Comparison of ENCODE assay signal across 28 cellular contexts in genomic region chr1:162384116-162384515, GRCh38. TPM values are rescaled to one million over a fixed set of nuclear protein-coding genes. Genes with fewer than 3 reads are reported as not detected.
"Had no signal": no experiment of that assay in that cellular context is flagged by ENCODE, and none has a peak within 500 bp of the region (broad histone marks: within the 10 kb centered on the region; RNA-seq: fewer than 3 reads in every experiment).

No MANE protein-coding gene starts in this region.

- H3K36me3 Mint-ChIP-seq: activated CD4-positive, alpha-beta memory T cell treated with anti-CD3 and anti-CD28 coated beads for 36 hours; activated naive CD4-positive, alpha-beta T cell treated with anti-CD3 and anti-CD28 coated beads, Interleukin-2, amount 50 U/mL, for 24 hours; memory B cell; stimulated activated naive B cell treated with anti-CD40 and anti-IgM and Interleukin-4, amounts not matched to agents 10 μg/mL and 1 μg/mL and 100 μg/mL, for 72 hours had no signal

- H3K27me3 Mint-ChIP-seq: activated naive CD4-positive, alpha-beta T cell treated with anti-CD3 and anti-CD28 coated beads, Interleukin-2, amount 50 U/mL, for 24 hours; progenitor cell of endocrine pancreas had no signal

- H3K27me3 ChIP-seq: body of pancreas, esophagus muscularis mucosa, transverse colon, uterus had no signal

- H3K9me3 Mint-ChIP-seq: activated CD4-positive, alpha-beta memory T cell treated with anti-CD3 and anti-CD28 coated beads for 36 hours; activated naive CD4-positive, alpha-beta T cell treated with anti-CD3 and anti-CD28 coated beads, Interleukin-2, amount 50 U/mL, for 24 hours; memory B cell; stimulated activated naive B cell treated with anti-CD40 and anti-IgM and Interleukin-4, amounts not matched to agents 10 μg/mL and 1 μg/mL and 100 μg/mL, for 72 hours had no signal

- H3K27ac ChIP-seq: body of pancreas, esophagus muscularis mucosa, uterus had no signal

- H3K27ac Mint-ChIP-seq: activated CD4-positive, alpha-beta memory T cell treated with anti-CD3 and anti-CD28 coated beads for 36 hours; activated naive CD4-positive, alpha-beta T cell treated with anti-CD3 and anti-CD28 coated beads, Interleukin-2, amount 50 U/mL, for 24 hours; memory B cell; progenitor cell of endocrine pancreas; stimulated activated naive B cell treated with anti-CD40 and anti-IgM and Interleukin-4, amounts not matched to agents 10 μg/mL and 1 μg/mL and 100 μg/mL, for 72 hours had no signal

- H3K4me1 Mint-ChIP-seq: memory B cell had no signal

- H3K4me1 ChIP-seq: body of pancreas, esophagus muscularis mucosa, uterus had no signal

- H3K4me3 Mint-ChIP-seq: activated CD4-positive, alpha-beta memory T cell treated with anti-CD3 and anti-CD28 coated beads for 36 hours; activated naive CD4-positive, alpha-beta T cell treated with anti-CD3 and anti-CD28 coated beads, Interleukin-2, amount 50 U/mL, for 24 hours; memory B cell; stimulated activated naive B cell treated with anti-CD40 and anti-IgM and Interleukin-4, amounts not matched to agents 10 μg/mL and 1 μg/mL and 100 μg/mL, for 72 hours had no signal

- H3K36me3 ChIP-seq: transverse colon, uterus had no signal

- H3K4me3 ChIP-seq: body of pancreas, esophagus muscularis mucosa, transverse colon, uterus had no signal

- DNase-seq: activated CD4-positive, alpha-beta memory T cell treated with anti-CD3 and anti-CD28 coated beads for 36 hours; activated CD4-positive, alpha-beta T cell treated with anti-CD3 and anti-CD28 coated beads for 48 hours; activated gamma-delta T cell; activated T-cell treated with anti-CD3 and anti-CD28 coated beads for 4 hours; anterior cingulate cortex; body of pancreas; caudate nucleus; dermis blood vessel endothelial cell; effector memory CD4-positive, alpha-beta T cell; hippocampal formation; left colon; stimulated activated CD4-positive, alpha-beta T cell treated with anti-CD3 and anti-CD28 coated beads, Interleukin-2, amount 100 ng/mL, for 48 hours; stimulated activated CD8-positive, alpha-beta memory T cell treated with anti-CD3 and anti-CD28 coated beads, Interleukin-4, amount 100 ng/mL, for 48 hours; stimulated activated naive B cell treated with anti-CD40 and anti-IgM and Interleukin-4, amounts not matched to agents 10 μg/mL and 1 μg/mL and 100 μg/mL, for 72 hours; transverse colon; uterus had no signal

- H3K9me3 ChIP-seq: body of pancreas, esophagus muscularis mucosa, transverse colon, uterus had no signal

- FAIRE-seq: frontal cortex had no signal

RNA-seq across cellular contexts. Expression of gene C1orf226, which starts 2.6 kb away (rescaled TPM):
- total RNA-seq: mononuclear cell; T-helper 2 cell treated with Interferon-gamma antibody and Interleukin-4, amounts not matched to agents 100 ng/mL and 5 ng/mL, for 36 hours had no signal

RNA-seq across cellular contexts. Expression of gene SPATA46, which starts 7.5 kb away (rescaled TPM):
- total RNA-seq: activated CD4-positive, alpha-beta memory T cell treated with anti-CD3 and anti-CD28 coated beads for 36 hours; body of pancreas; dermis blood vessel endothelial cell; esophagus muscularis mucosa; frontal cortex; left colon; lower leg skin; mononuclear cell; myocyte; osteoblast; progenitor cell of endocrine pancreas; T-helper 2 cell treated with Interferon-gamma antibody and Interleukin-4, amounts not matched to agents 100 ng/mL and 5 ng/mL, for 36 hours; temporal lobe; transverse colon; uterus had no signal
- polyA plus RNA-seq: neural cell had no signal

RNA-seq across cellular contexts. Expression of gene SH2D1B, which starts 27.8 kb away (rescaled TPM):
- total RNA-seq: activated CD4-positive, alpha-beta memory T cell treated with anti-CD3 and anti-CD28 coated beads for 36 hours; body of pancreas; dermis blood vessel endothelial cell; frontal cortex; lower leg skin; myocyte; osteoblast; progenitor cell of endocrine pancreas; T-helper 2 cell treated with Interferon-gamma antibody and Interleukin-4, amounts not matched to agents 100 ng/mL and 5 ng/mL, for 36 hours; temporal lobe had no signal
- polyA plus RNA-seq: neural cell had no signal
